1 cellular context compared by ENCODE assay signal in genomic region chr10:43395571-43396060, GRCh38.
TF ChIP-seq lines count a peak whose summit lies in the region.

No MANE protein-coding gene starts in this region.

TF ChIP-seq in HepG2, 621 proteins besides CTCF, POLR2A, EP300 and RAD21 (continued from another document):
- TF ChIP-seq ZBTB40 (IDR thresholded peaks at IDR 0.05) (no peak), ZBTB40 (CRISPR knock-in tag; IDR thresholded peaks at IDR 0.05) (no peak), SIN3B (IDR thresholded peaks at IDR 0.05; ENCODE audit: low read length) (no peak), MTF2 (CRISPR knock-in tag; IDR thresholded peaks at IDR 0.05; ENCODE audit: borderline replicate concordance) (no peak), CREB3 (CRISPR knock-in tag; IDR thresholded peaks at IDR 0.05) (no peak), IRF1 (CRISPR knock-in tag; IDR thresholded peaks at IDR 0.05; ENCODE audit: low read depth) (0 out of 2 replicates have a peak, but pooled peaks have one; percentile 7), ZFY (CRISPR knock-in tag; IDR thresholded peaks at IDR 0.05) (no peak), BHLHE40 (IDR thresholded peaks at IDR 0.05; ENCODE audit: low read length) (no peak), ZNF775 (CRISPR knock-in tag; IDR thresholded peaks at IDR 0.05; ENCODE audit: borderline replicate concordance) (no peak), NCOA5 (CRISPR knock-in tag; IDR thresholded peaks at IDR 0.05) (no peak), ARNT2 (CRISPR knock-in tag; IDR thresholded peaks at IDR 0.05; ENCODE audit: low read depth) (no peak), NR2F6 (IDR thresholded peaks at IDR 0.05) (no peak), NR2F6 (CRISPR knock-in tag; IDR thresholded peaks at IDR 0.05) (no peak), IKZF5 (CRISPR knock-in tag; IDR thresholded peaks at IDR 0.05) (no peak), ZBTB7A (CRISPR knock-in tag; IDR thresholded peaks at IDR 0.05) (no peak), ZNF335 (CRISPR knock-in tag; IDR thresholded peaks at IDR 0.05) (no peak), ZNF660 (CRISPR knock-in tag; IDR thresholded peaks at IDR 0.05; ENCODE audit: borderline replicate concordance, low read depth) (no peak), HDAC2 (CRISPR knock-in tag; IDR thresholded peaks at IDR 0.05) (no peak), HNF4A (CRISPR knock-in tag; IDR thresholded peaks at IDR 0.05) (no peak), NR3C1 (CRISPR knock-in tag; IDR thresholded peaks at IDR 0.05) (no peak), CREB1 (IDR thresholded peaks at IDR 0.05) (no peak), CREB1 (CRISPR knock-in tag; IDR thresholded peaks at IDR 0.05) (no peak), ZSCAN30 (CRISPR knock-in tag; IDR thresholded peaks at IDR 0.05) (no peak), ZNF296 (CRISPR knock-in tag; conservative IDR thresholded peaks at IDR 0.05) (0 out of 2 replicates have a peak, but pooled peaks have one; percentile 20), MTF1 (CRISPR knock-in tag; IDR thresholded peaks at IDR 0.05) (no peak), RORA (CRISPR knock-in tag; IDR thresholded peaks at IDR 0.05) (no peak), ZNF747 (CRISPR knock-in tag; IDR thresholded peaks at IDR 0.05; ENCODE audit: borderline replicate concordance) (no peak), BCL3 (CRISPR knock-in tag; IDR thresholded peaks at IDR 0.05) (no peak), HDAC6 (IDR thresholded peaks at IDR 0.05; ENCODE audit: low read depth, low read length) (0 out of 2 replicates have a peak, but pooled peaks have one; percentile 76)
TF ChIP-seq in HepG2: peak in this region for 8.
